ENCODE assay signal across 1 cellular context in genomic region chr22:41403532-41404318, GRCh38.
TF ChIP-seq lines count a peak whose summit lies in the region.

No MANE protein-coding gene starts in this region.

TF ChIP-seq in HepG2, 621 proteins besides CTCF, POLR2A, EP300 and RAD21 (continued from another document and continues in another):
- TF ChIP-seq, protein P1, sequence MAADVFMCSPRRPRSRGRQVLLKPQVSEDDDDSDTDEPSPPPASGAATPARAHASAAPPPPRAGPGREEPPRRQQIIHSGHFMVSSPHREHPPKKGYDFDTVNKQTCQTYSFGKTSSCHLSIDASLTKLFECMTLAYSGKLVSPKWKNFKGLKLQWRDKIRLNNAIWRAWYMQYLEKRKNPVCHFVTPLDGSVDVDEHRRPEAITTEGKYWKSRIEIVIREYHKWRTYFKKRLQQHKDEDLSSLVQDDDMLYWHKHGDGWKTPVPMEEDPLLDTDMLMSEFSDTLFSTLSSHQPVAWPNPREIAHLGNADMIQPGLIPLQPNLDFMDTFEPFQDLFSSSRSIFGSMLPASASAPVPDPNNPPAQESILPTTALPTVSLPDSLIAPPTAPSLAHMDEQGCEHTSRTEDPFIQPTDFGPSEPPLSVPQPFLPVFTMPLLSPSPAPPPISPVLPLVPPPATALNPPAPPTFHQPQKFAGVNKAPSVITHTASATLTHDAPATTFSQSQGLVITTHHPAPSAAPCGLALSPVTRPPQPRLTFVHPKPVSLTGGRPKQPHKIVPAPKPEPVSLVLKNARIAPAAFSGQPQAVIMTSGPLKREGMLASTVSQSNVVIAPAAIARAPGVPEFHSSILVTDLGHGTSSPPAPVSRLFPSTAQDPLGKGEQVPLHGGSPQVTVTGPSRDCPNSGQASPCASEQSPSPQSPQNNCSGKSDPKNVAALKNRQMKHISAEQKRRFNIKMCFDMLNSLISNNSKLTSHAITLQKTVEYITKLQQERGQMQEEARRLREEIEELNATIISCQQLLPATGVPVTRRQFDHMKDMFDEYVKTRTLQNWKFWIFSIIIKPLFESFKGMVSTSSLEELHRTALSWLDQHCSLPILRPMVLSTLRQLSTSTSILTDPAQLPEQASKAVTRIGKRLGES (CRISPR knock-in tag; IDR thresholded peaks at IDR 0.05; ENCODE audit: borderline replicate concordance): no peak
- TF ChIP-seq ZNF609 (CRISPR knock-in tag; IDR thresholded peaks at IDR 0.05; ENCODE audit: borderline replicate concordance): no peak
- TF ChIP-seq TEAD3 (CRISPR knock-in tag; optimal IDR thresholded peaks at IDR 0.05; ENCODE audit: borderline replicate concordance): peak; percentile 66
- TF ChIP-seq, protein P2, sequence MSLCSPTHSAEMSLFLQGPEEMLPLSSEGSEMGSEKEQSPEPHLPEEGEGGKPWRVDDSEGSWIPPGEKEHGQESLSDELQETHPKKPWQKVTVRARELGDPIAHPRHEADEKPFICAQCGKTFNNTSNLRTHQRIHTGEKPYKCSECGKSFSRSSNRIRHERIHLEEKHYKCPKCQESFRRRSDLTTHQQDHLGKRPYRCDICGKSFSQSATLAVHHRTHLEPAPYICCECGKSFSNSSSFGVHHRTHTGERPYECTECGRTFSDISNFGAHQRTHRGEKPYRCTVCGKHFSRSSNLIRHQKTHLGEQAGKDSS (CRISPR knock-in tag; IDR thresholded peaks at IDR 0.05; ENCODE audit: borderline replicate concordance, low read depth): 0 out of 2 replicates have a peak, but pooled peaks have one; percentile 28
- TF ChIP-seq, protein P3, sequence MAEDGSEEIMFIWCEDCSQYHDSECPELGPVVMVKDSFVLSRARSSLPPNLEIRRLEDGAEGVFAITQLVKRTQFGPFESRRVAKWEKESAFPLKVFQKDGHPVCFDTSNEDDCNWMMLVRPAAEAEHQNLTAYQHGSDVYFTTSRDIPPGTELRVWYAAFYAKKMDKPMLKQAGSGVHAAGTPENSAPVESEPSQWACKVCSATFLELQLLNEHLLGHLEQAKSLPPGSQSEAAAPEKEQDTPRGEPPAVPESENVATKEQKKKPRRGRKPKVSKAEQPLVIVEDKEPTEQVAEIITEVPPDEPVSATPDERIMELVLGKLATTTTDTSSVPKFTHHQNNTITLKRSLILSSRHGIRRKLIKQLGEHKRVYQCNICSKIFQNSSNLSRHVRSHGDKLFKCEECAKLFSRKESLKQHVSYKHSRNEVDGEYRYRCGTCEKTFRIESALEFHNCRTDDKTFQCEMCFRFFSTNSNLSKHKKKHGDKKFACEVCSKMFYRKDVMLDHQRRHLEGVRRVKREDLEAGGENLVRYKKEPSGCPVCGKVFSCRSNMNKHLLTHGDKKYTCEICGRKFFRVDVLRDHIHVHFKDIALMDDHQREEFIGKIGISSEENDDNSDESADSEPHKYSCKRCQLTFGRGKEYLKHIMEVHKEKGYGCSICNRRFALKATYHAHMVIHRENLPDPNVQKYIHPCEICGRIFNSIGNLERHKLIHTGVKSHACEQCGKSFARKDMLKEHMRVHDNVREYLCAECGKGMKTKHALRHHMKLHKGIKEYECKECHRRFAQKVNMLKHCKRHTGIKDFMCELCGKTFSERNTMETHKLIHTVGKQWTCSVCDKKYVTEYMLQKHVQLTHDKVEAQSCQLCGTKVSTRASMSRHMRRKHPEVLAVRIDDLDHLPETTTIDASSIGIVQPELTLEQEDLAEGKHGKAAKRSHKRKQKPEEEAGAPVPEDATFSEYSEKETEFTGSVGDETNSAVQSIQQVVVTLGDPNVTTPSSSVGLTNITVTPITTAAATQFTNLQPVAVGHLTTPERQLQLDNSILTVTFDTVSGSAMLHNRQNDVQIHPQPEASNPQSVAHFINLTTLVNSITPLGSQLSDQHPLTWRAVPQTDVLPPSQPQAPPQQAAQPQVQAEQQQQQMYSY (CRISPR knock-in tag; IDR thresholded peaks at IDR 0.05): no peak
- TF ChIP-seq SUZ12 (IDR thresholded peaks at IDR 0.05; ENCODE audit: low read depth, low read length): no peak
- no peak for TF ChIP-seq ZKSCAN1 (IDR thresholded peaks at IDR 0.05; ENCODE audit: low read length)
- peak; percentile 30; the same call in 1 of the 2 replicates for TF ChIP-seq TBX2 (CRISPR knock-in tag; IDR thresholded peaks at IDR 0.05; ENCODE audit: borderline replicate concordance)
- TF ChIP-seq EEA1 (CRISPR knock-in tag; IDR thresholded peaks at IDR 0.05; ENCODE audit: borderline replicate concordance): no peak
- 0 out of 2 replicates have a peak, but pooled peaks have one; percentile 56 for TF ChIP-seq ZNF468 (CRISPR knock-in tag; IDR thresholded peaks at IDR 0.05)
- TF ChIP-seq HOXA9 (CRISPR knock-in tag; IDR thresholded peaks at IDR 0.05; ENCODE audit: borderline replicate concordance): no peak
- TF ChIP-seq, protein P4, sequence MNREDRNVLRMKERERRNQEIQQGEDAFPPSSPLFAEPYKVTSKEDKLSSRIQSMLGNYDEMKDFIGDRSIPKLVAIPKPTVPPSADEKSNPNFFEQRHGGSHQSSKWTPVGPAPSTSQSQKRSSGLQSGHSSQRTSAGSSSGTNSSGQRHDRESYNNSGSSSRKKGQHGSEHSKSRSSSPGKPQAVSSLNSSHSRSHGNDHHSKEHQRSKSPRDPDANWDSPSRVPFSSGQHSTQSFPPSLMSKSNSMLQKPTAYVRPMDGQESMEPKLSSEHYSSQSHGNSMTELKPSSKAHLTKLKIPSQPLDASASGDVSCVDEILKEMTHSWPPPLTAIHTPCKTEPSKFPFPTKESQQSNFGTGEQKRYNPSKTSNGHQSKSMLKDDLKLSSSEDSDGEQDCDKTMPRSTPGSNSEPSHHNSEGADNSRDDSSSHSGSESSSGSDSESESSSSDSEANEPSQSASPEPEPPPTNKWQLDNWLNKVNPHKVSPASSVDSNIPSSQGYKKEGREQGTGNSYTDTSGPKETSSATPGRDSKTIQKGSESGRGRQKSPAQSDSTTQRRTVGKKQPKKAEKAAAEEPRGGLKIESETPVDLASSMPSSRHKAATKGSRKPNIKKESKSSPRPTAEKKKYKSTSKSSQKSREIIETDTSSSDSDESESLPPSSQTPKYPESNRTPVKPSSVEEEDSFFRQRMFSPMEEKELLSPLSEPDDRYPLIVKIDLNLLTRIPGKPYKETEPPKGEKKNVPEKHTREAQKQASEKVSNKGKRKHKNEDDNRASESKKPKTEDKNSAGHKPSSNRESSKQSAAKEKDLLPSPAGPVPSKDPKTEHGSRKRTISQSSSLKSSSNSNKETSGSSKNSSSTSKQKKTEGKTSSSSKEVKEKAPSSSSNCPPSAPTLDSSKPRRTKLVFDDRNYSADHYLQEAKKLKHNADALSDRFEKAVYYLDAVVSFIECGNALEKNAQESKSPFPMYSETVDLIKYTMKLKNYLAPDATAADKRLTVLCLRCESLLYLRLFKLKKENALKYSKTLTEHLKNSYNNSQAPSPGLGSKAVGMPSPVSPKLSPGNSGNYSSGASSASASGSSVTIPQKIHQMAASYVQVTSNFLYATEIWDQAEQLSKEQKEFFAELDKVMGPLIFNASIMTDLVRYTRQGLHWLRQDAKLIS (CRISPR knock-in tag; IDR thresholded peaks at IDR 0.05): no peak
- TF ChIP-seq ZHX2 (IDR thresholded peaks at IDR 0.05; ENCODE audit: low read depth): no peak
- TF ChIP-seq ZHX2 (CRISPR knock-in tag; IDR thresholded peaks at IDR 0.05; ENCODE audit: borderline replicate concordance): no peak
- TF ChIP-seq MYPOP (CRISPR knock-in tag; IDR thresholded peaks at IDR 0.05): no peak
- TF ChIP-seq ONECUT2 (CRISPR knock-in tag; IDR thresholded peaks at IDR 0.05): no peak
